ENCODE assay signal across 21 cellular contexts in genomic region chr7:116584721-116585120, GRCh38. TPM values are rescaled to one million over a fixed set of nuclear protein-coding genes. Genes with fewer than 3 reads are reported as not detected.
"Had no signal": no experiment of that assay in that cellular context is flagged by ENCODE, and none has a peak within 500 bp of the region (broad histone marks: within the 10 kb centered on the region; RNA-seq: fewer than 3 reads in every experiment).

No MANE protein-coding gene starts in this region.

- H3K4me1 Mint-ChIP-seq: nephron had no signal

- H3K27ac ChIP-seq: body of pancreas had no signal

- H3K27me3 ChIP-seq: body of pancreas, esophagus squamous epithelium, tibial nerve had no signal

- H3K36me3 ChIP-seq: esophagus squamous epithelium, tibial nerve had no signal

- DNase-seq: activated CD4-positive, alpha-beta T cell treated with anti-CD3 and anti-CD28 coated beads, Interleukin-2, amount 50 U/mL, for 4 hours; activated CD4-positive, CD25-positive, alpha-beta regulatory T cell treated with anti-CD3 and anti-CD28 coated beads, Interleukin-2, amount 50 U/mL, for 72 hours; activated gamma-delta T cell treated with Interleukin-2 at 50 U/mL for 16 hours; body of pancreas; dermis blood vessel endothelial cell; effector memory CD4-positive, alpha-beta T cell; esophagus squamous epithelium; hippocampal formation; nucleus accumbens; stimulated activated CD4-positive, alpha-beta T cell treated with anti-CD3 and anti-CD28 coated beads, Interleukin-12 subunit alpha, Interleukin-12 subunit beta, amount 100 ng/mL, for 4 hours; stimulated activated CD4-positive, alpha-beta T cell treated with anti-CD3 and anti-CD28 coated beads, Interleukin-1b, Interleukin-23, amount 100 ng/mL, for 48 hours; stimulated activated CD8-positive, alpha-beta memory T cell treated with anti-CD3 and anti-CD28 coated beads, Interleukin-4, amount 100 ng/mL, for 48 hours; stimulated activated naive CD4-positive, alpha-beta T cell had no signal

- H3K9me3 Mint-ChIP-seq: activated naive CD4-positive, alpha-beta T cell treated with anti-CD3 and anti-CD28 coated beads, Interleukin-2, amount 50 U/mL, for 72 hours; activated T-helper 1 cell treated with anti-CD3 and anti-CD28 coated beads, Interleukin-12 subunit alpha, Interleukin-12 subunit beta, Interleukin-2, Interleukin-4 antibody, amounts not matched to agents 30 ng/mL and 10 ng/mL and 1 ng/mL, durations not matched to agents 14 hours and 24 hours and 36 hours; mesothelial cell of epicardium; T-helper 1 cell treated with Interleukin-12 subunit alpha and Interleukin-12 subunit beta and Interleukin-4 antibody, amounts not matched to agents 30 μg/mL and 1 μg/mL, for 36 hours had no signal

- H3K4me3 ChIP-seq: body of pancreas, esophagus squamous epithelium, lung, tibial nerve had no signal

- H3K9me3 ChIP-seq: body of pancreas, esophagus squamous epithelium, tibial nerve had no signal

- H3K36me3 Mint-ChIP-seq: activated naive CD4-positive, alpha-beta T cell treated with anti-CD3 and anti-CD28 coated beads, Interleukin-2, amount 50 U/mL, for 72 hours; mesothelial cell of epicardium had no signal

- ATAC-seq: activated naive CD4-positive, alpha-beta T cell treated with anti-CD3 and anti-CD28 coated beads, Interleukin-2, amount 50 U/mL, for 72 hours; body of pancreas; left lobe of liver had no signal

- H3K27ac Mint-ChIP-seq: activated naive CD4-positive, alpha-beta T cell treated with anti-CD3 and anti-CD28 coated beads, Interleukin-2, amount 50 U/mL, for 72 hours; activated T-helper 1 cell treated with anti-CD3 and anti-CD28 coated beads, Interleukin-12 subunit alpha, Interleukin-12 subunit beta, Interleukin-2, Interleukin-4 antibody, amounts not matched to agents 30 ng/mL and 10 ng/mL and 1 ng/mL, durations not matched to agents 14 hours and 24 hours and 36 hours; mesothelial cell of epicardium; nephron; T-helper 1 cell treated with Interleukin-12 subunit alpha and Interleukin-12 subunit beta and Interleukin-4 antibody, amounts not matched to agents 30 μg/mL and 1 μg/mL, for 36 hours had no signal

- H3K4me3 Mint-ChIP-seq: activated T-helper 1 cell treated with anti-CD3 and anti-CD28 coated beads, Interleukin-12 subunit alpha, Interleukin-12 subunit beta, Interleukin-2, Interleukin-4 antibody, amounts not matched to agents 30 ng/mL and 10 ng/mL and 1 ng/mL, durations not matched to agents 14 hours and 24 hours and 36 hours; mesothelial cell of epicardium; nephron; T-helper 1 cell treated with Interleukin-12 subunit alpha and Interleukin-12 subunit beta and Interleukin-4 antibody, amounts not matched to agents 30 μg/mL and 1 μg/mL, for 36 hours had no signal

RNA-seq across cellular contexts. Expression of gene CAV1, which starts 59.9 kb away (rescaled TPM):
- total RNA-seq: activated naive CD4-positive, alpha-beta T cell treated with anti-CD3 and anti-CD28 coated beads, Interleukin-2, amount 50 U/mL, for 72 hours had no signal
